Comparison of ENCODE assay signal across 1 cellular context in the genomic region with DNA sequence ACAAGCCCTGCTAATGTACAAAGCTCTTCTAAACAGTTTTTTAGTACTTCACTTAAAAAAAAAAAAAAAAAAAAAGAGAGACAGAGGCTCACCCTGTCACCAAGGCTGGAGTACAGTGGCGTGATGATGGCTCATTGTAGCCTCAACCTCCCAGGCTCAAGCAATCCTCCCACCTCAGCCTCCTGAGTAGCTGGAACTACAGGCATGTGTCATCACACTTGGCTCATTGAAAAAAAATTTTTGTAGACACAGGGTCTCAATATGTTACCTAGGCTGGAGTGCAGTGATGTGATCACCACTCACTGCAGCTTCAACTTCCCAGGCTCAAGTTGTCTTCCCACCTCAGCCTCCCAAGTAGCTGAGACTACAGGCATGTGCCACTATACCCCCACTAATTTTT.
TF ChIP-seq lines count a peak whose summit lies in the region.

No MANE protein-coding gene starts in this region.

TF ChIP-seq in SK-N-SH treated with all-trans-retinoic acid at 6 μM for 48 hours, 23 proteins besides CTCF, POLR2A, EP300 and RAD21 (continued from another document):
- TF ChIP-seq, protein P1, sequence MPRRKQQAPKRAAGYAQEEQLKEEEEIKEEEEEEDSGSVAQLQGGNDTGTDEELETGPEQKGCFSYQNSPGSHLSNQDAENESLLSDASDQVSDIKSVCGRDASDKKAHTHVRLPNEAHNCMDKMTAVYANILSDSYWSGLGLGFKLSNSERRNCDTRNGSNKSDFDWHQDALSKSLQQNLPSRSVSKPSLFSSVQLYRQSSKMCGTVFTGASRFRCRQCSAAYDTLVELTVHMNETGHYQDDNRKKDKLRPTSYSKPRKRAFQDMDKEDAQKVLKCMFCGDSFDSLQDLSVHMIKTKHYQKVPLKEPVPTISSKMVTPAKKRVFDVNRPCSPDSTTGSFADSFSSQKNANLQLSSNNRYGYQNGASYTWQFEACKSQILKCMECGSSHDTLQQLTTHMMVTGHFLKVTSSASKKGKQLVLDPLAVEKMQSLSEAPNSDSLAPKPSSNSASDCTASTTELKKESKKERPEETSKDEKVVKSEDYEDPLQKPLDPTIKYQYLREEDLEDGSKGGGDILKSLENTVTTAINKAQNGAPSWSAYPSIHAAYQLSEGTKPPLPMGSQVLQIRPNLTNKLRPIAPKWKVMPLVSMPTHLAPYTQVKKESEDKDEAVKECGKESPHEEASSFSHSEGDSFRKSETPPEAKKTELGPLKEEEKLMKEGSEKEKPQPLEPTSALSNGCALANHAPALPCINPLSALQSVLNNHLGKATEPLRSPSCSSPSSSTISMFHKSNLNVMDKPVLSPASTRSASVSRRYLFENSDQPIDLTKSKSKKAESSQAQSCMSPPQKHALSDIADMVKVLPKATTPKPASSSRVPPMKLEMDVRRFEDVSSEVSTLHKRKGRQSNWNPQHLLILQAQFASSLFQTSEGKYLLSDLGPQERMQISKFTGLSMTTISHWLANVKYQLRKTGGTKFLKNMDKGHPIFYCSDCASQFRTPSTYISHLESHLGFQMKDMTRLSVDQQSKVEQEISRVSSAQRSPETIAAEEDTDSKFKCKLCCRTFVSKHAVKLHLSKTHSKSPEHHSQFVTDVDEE (CRISPR knock-in tag; IDR thresholded peaks at IDR 0.05), result no peak
- no peak for TF ChIP-seq ZNF8 (CRISPR knock-in tag; IDR thresholded peaks at IDR 0.05)
- TF ChIP-seq ZFP3 (CRISPR knock-in tag; IDR thresholded peaks at IDR 0.05), result no peak
- TF ChIP-seq ISL1 (CRISPR knock-in tag; IDR thresholded peaks at IDR 0.05), result no peak
